Comparison of ENCODE assay signal across 7 cellular contexts in the genomic region with DNA sequence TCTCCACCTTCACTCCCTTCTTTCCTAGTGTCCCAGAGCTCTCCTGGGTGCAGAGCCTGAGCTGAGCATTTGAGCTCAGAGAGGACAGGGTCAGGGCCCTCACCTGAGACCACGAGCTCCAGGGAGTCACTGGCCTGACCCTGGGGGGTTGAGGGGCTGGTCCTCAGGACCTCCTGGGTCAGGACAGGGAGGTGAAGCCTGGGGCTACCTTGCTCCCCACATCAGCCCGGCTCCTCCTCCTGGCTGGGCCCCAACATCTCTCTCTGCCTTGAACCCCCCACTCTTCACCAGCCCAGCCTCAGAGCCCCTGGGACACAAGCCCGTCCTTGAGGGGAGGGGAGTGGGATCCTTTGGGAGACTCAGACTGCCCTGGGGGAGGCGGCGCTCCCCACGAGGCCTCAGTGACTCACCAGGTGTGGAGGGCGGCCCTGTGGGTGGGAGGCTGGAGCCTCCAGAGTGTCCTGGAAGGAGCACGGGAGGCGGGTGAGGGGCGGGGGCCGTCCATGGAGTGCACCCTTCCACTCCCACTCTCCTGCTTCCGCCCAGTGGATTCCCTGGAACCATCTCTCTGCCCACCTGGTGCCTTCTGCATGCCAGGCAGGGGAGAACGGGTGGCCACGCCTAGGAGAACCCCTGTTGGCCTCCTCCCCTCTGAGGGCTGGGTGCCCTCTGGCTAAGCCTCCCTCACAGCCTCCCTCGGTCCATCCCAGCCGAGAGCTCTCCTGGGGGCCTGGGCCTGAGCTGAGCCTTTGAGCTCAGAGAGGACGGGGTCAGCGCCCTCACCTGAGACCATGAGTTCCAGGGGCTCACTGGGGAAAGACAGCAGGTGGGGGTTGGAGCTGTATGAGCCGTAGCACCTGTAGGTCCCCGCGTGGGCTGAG. TPM values are rescaled to one million over a fixed set of nuclear protein-coding genes. Genes with fewer than 3 reads are reported as not detected.
A peak's percentile ranks its signal among the peaks of the same experiment; 100 is the strongest.
DNase-seq lines count a peak whose midpoint lies in the region; ATAC-seq and TF ChIP-seq lines count a peak whose summit lies in the region.
"Not testable (repeated sequence)": the region's sequence is repeated elsewhere in the genome, so short reads cannot be mapped to it uniquely, and the experiment has no call there.
"Had no signal": no experiment of that assay in that cellular context is flagged by ENCODE, and none has a peak within 500 bp of the region (broad histone marks: within the 10 kb centered on the region; RNA-seq: fewer than 3 reads in every experiment).

No MANE protein-coding gene starts in this region.

- DNase-seq in RWPE2 (ENCODE audit: low spot score); right cardiac atrium; neuronal stem cell (ENCODE audit: low spot score); stimulated activated naive CD8-positive, alpha-beta T cell treated with anti-CD3 and anti-CD28 coated beads, Interleukin-15, amount 100 ng/mL, for 72 hours: not testable (repeated sequence)
- DNase-seq in chondrocyte (ENCODE audit: low spot score) = peak; percentile 93

- TF ChIP-seq CTCF in RWPE2 (IDR thresholded peaks at IDR 0.05; ENCODE audit: poor library complexity, severe bottlenecking); chondrocyte (IDR thresholded peaks at IDR 0.05): not testable (repeated sequence)

- not testable (repeated sequence) for H2AFZ ChIP-seq in neuronal stem cell (ENCODE audit: low read length)

- not testable (repeated sequence) for H3K79me1 ChIP-seq in neuronal stem cell (ENCODE audit: low read depth, low read length)

- not testable (repeated sequence) for H3K4me1 Mint-ChIP-seq in chondrocyte (ENCODE audit: low read depth); stimulated activated naive CD8-positive, alpha-beta T cell treated with anti-CD3 and anti-CD28 coated beads, Interleukin-15, amount 100 ng/mL, for 72 hours

- peaks cover 9 to 17% (median 13%) of the 10 kb centered on the region in 11 experiments; a peak in 21 of 22 replicates for H3K9me3 ChIP-seq in BLaER1 treated with 17β-estradiol and CSF1 and Interleukin-3, amounts not matched to agents 10 nM and 100 nM (replicated peaks in 1 of 11)
- not testable (repeated sequence) for H3K9me3 ChIP-seq in RWPE2 (ENCODE audit: severe bottlenecking); right cardiac atrium (ENCODE audit: control insufficient read depth, low read length); neuronal stem cell (replicated peaks in 1 of 2; ENCODE audit: control insufficient read depth in 2 of 2, insufficient read depth in 1 of 2, low read depth in 1 of 2, low read length in 2 of 2)

- H3K18ac ChIP-seq in neuronal stem cell (ENCODE audit: low read length) = peak overlapping the region; percentile 19

- H4K20me1 ChIP-seq in BLaER1 treated with 17β-estradiol and CSF1 and Interleukin-3, amounts not matched to agents 10 nM and 100 nM = not testable (repeated sequence)

- not testable (repeated sequence) for H2BK12ac ChIP-seq in neuronal stem cell (ENCODE audit: low read length)

- not testable (repeated sequence) for H2BK5ac ChIP-seq in neuronal stem cell (ENCODE audit: low read length)

- peaks cover 13 to 76% (median 47%) of the 10 kb centered on the region in 10 experiments for H3K4me1 ChIP-seq in BLaER1 treated with 17β-estradiol and CSF1 and Interleukin-3, amounts not matched to agents 10 nM and 100 nM
- H3K4me1 ChIP-seq in RWPE2 (ENCODE audit: insufficient read depth, poor library complexity, severe bottlenecking); right cardiac atrium (ENCODE audit: control insufficient read depth, insufficient read depth, low read length); neuronal stem cell (ENCODE audit: control insufficient read depth in 2 of 2, insufficient read depth in 1 of 2, low read depth in 1 of 2, low read length in 2 of 2): not testable (repeated sequence)

- peak overlapping the region; percentile 10 for H3K23ac ChIP-seq in neuronal stem cell (ENCODE audit: low read depth, low read length, poor library complexity)

- WGBS in right cardiac atrium = 65% methylated on average over 15 of the region's 21 CpGs
- WGBS in neuronal stem cell (ENCODE audit: extremely low coverage in 2 of 2, insufficient read length in 2 of 2, insufficient replicate concordance in 1 of 2), 2 donors = no CpG with 5 or more reads among the region's 21 CpGs

- ATAC-seq in RWPE2 (ENCODE audit: low read depth) (peak; percentile 40; the same call in 2 of the 3 replicates), right cardiac atrium (peak; percentile 50 to 58)
- peak; percentile 28 for ATAC-seq in stimulated activated naive CD8-positive, alpha-beta T cell treated with anti-CD3 and anti-CD28 coated beads, Interleukin-15, amount 100 ng/mL, for 72 hours

- intact Hi-C loops in right cardiac atrium (cut with DNase I) = loop anchor here in 3 of 4 donors (2.0 to 10.0 kb wide), 3 partner anchors 17 to 75 kb away; partner anchors contain the start of gene LILRB3 (in 1 of the 3)

- H3K27ac Mint-ChIP-seq in chondrocyte (ENCODE audit: unreplicated experiment) = not testable (repeated sequence)
- H3K27ac Mint-ChIP-seq in stimulated activated naive CD8-positive, alpha-beta T cell treated with anti-CD3 and anti-CD28 coated beads, Interleukin-15, amount 100 ng/mL, for 72 hours = peak overlapping the region in 1 of 2 donors; percentile 69

- peak overlapping the region in 4 of 11 experiments; percentile 0 to 56 (median 12); a peak in 5 of 22 replicates for H3K27ac ChIP-seq in BLaER1 treated with 17β-estradiol and CSF1 and Interleukin-3, amounts not matched to agents 10 nM and 100 nM
- H3K27ac ChIP-seq in RWPE2 (ENCODE audit: poor library complexity, severe bottlenecking); right cardiac atrium (ENCODE audit: low read length); neuronal stem cell (replicated peaks; ENCODE audit: low read length): not testable (repeated sequence)

- peaks cover 25% of the 10 kb centered on the region for H3K27me3 Mint-ChIP-seq in chondrocyte (ENCODE audit: low read depth)
- H3K27me3 Mint-ChIP-seq in stimulated activated naive CD8-positive, alpha-beta T cell treated with anti-CD3 and anti-CD28 coated beads, Interleukin-15, amount 100 ng/mL, for 72 hours = not testable (repeated sequence)

- not testable (repeated sequence) for H4K91ac ChIP-seq in neuronal stem cell (ENCODE audit: low read depth, low read length, poor library complexity)

- H2AK5ac ChIP-seq in neuronal stem cell (ENCODE audit: low read depth, low read length) = peak overlapping the region; percentile 63

- peak overlapping the region in 3 of 10 experiments; percentile 41 to 60 (median 50); a peak in 6 of 20 replicates for H3K4me3 ChIP-seq in BLaER1 treated with 17β-estradiol and CSF1 and Interleukin-3, amounts not matched to agents 10 nM and 100 nM
- not testable (repeated sequence) for H3K4me3 ChIP-seq in RWPE2 (ENCODE audit: severe bottlenecking); right cardiac atrium (ENCODE audit: low read length); neuronal stem cell (ENCODE audit: low read length in 2 of 2)

- H3K27me3 ChIP-seq in BLaER1 treated with 17β-estradiol and CSF1 and Interleukin-3, amounts not matched to agents 10 nM and 100 nM; RWPE2 (ENCODE audit: insufficient read depth, poor library complexity, severe bottlenecking); right cardiac atrium (ENCODE audit: control insufficient read depth, insufficient read depth): not testable (repeated sequence)
- H3K27me3 ChIP-seq in neuronal stem cell (ENCODE audit: control insufficient read depth in 3 of 3, insufficient read depth in 3 of 3, low read depth in 1 of 3, low read length in 3 of 3) = peaks cover 0 to 10% (median 0%) of the 10 kb centered on the region in 3 experiments

- H3K4me2 ChIP-seq in BLaER1 treated with 17β-estradiol and CSF1 and Interleukin-3, amounts not matched to agents 10 nM and 100 nM = peak overlapping the region in 7 of 11 experiments; percentile 0 to 97 (median 40); a peak in 10 of 22 replicates
- not testable (repeated sequence) for H3K4me2 ChIP-seq in neuronal stem cell (ENCODE audit: insufficient read depth, low read length, poor library complexity, severe bottlenecking)

- H3K36me3 Mint-ChIP-seq in chondrocyte (ENCODE audit: low read depth) = not testable (repeated sequence)

- H3K9ac ChIP-seq in BLaER1 treated with 17β-estradiol and CSF1 and Interleukin-3, amounts not matched to agents 10 nM and 100 nM = peak overlapping the region in 4 of 11 experiments; percentile 9 to 76 (median 54); a peak in 5 of 22 replicates
- H3K9ac ChIP-seq in neuronal stem cell (ENCODE audit: low read depth, low read length, poor library complexity) = not testable (repeated sequence)

- H3K14ac ChIP-seq in neuronal stem cell (ENCODE audit: low read length) = not testable (repeated sequence)

- peaks cover 0 to 48% (median 0%) of the 10 kb centered on the region in 11 experiments; a peak in 6 of 22 replicates for H3K36me3 ChIP-seq in BLaER1 treated with 17β-estradiol and CSF1 and Interleukin-3, amounts not matched to agents 10 nM and 100 nM
- not testable (repeated sequence) for H3K36me3 ChIP-seq in RWPE2 (ENCODE audit: low read depth); neuronal stem cell (replicated peaks in 1 of 2; ENCODE audit: control insufficient read depth in 2 of 2, insufficient read depth in 2 of 2, low read length in 2 of 2)

- not testable (repeated sequence) for H3K4ac ChIP-seq in neuronal stem cell (ENCODE audit: low read length)

- H4K8ac ChIP-seq in neuronal stem cell (ENCODE audit: low read depth, low read length) = not testable (repeated sequence)

- not testable (repeated sequence) for H3K9me3 Mint-ChIP-seq in chondrocyte (ENCODE audit: low read depth); stimulated activated naive CD8-positive, alpha-beta T cell treated with anti-CD3 and anti-CD28 coated beads, Interleukin-15, amount 100 ng/mL, for 72 hours

- not testable (repeated sequence) for H2BK120ac ChIP-seq in neuronal stem cell (ENCODE audit: low read depth, low read length)

- H2BK15ac ChIP-seq in neuronal stem cell (ENCODE audit: low read length) = not testable (repeated sequence)

- not testable (repeated sequence) for H3K4me3 Mint-ChIP-seq in chondrocyte (ENCODE audit: unreplicated experiment); stimulated activated naive CD8-positive, alpha-beta T cell treated with anti-CD3 and anti-CD28 coated beads, Interleukin-15, amount 100 ng/mL, for 72 hours

RNA-seq across cellular contexts. Expression of gene LILRA6, which starts 2.9 kb away (rescaled TPM):
- total RNA-seq in chondrocyte = not detected in 3 replicates
- total RNA-seq in right cardiac atrium = 1 to 10 TPM; 1.9 to 3.9 (median 2.5) TPM
- 1.00 TPM for polyA plus RNA-seq in right cardiac atrium
- not detected for polyA plus RNA-seq in neuronal stem cell (2013, experiment 1 of 2)
- polyA plus RNA-seq in neuronal stem cell (2013, experiment 2 of 2) = not detected
- total RNA-seq: H1 had no signal
- polyA plus RNA-seq: H1 had no signal

RNA-seq across cellular contexts. Expression of gene LILRB3, which starts 16.9 kb away (rescaled TPM):
- total RNA-seq in chondrocyte (not detected in 3 replicates), right cardiac atrium (1 to 10 TPM; 2.5 to 5.7 (median 4.9) TPM)
- polyA plus RNA-seq in right cardiac atrium = 0.95 TPM
- not detected for polyA plus RNA-seq in neuronal stem cell (2013, experiment 1 of 2)
- polyA plus RNA-seq in neuronal stem cell (2013, experiment 2 of 2) = not detected
- total RNA-seq: H1 had no signal
- polyA plus RNA-seq: H1 had no signal

RNA-seq across cellular contexts. Expression of gene LILRB5, which starts 17.3 kb away (rescaled TPM):
- total RNA-seq in chondrocyte (not detected in 3 replicates), right cardiac atrium (10 to 100 TPM; 10.1 to 18.6 (median 12.4) TPM)
- 6.0 TPM for polyA plus RNA-seq in right cardiac atrium
- not detected for polyA plus RNA-seq in neuronal stem cell (2013, experiment 1 of 2)
- not detected for polyA plus RNA-seq in neuronal stem cell (2013, experiment 2 of 2)
- total RNA-seq: H1 had no signal

RNA-seq across cellular contexts. Expression of gene RPS9, which starts 39.1 kb away (rescaled TPM):
- total RNA-seq in chondrocyte = 689 to 819 TPM (median 699 TPM) in 3 replicates
- 100 to 1,000 TPM; 704 to 879 (median 833) TPM for total RNA-seq in right cardiac atrium
- polyA plus RNA-seq in right cardiac atrium = 1,572 TPM
- polyA plus RNA-seq in neuronal stem cell (2013, experiment 1 of 2) = 2,591 TPM
- 2,507 TPM for polyA plus RNA-seq in neuronal stem cell (2013, experiment 2 of 2)

RNA-seq across cellular contexts. Expression of gene LILRB2, which starts 41.2 kb away (rescaled TPM):
- total RNA-seq in chondrocyte (not detected in 3 replicates), right cardiac atrium (1 to 10 TPM; 2.8 to 5.0 (median 4.8) TPM)
- 1.9 TPM for polyA plus RNA-seq in right cardiac atrium
- polyA plus RNA-seq in neuronal stem cell (2013, experiment 1 of 2) = not detected
- polyA plus RNA-seq in neuronal stem cell (2013, experiment 2 of 2) = not detected
- total RNA-seq: H1 had no signal
- polyA plus RNA-seq: H1 had no signal

Comparison
In these comparisons a context has a peak if more than half of its experiments do, and no peak if none do; other contexts are left out.
1. RNA of gene LILRB5, which starts 17.3 kb away (total RNA-seq): 10.1 to 18.6 TPM in right cardiac atrium; not detected in chondrocyte; every median in the first group is over 10 times any median in the second.
2. Peak in every context shown above with its lines, with median percentiles within 50 percentile points of each other: ATAC-seq.